In the genomic region with DNA sequence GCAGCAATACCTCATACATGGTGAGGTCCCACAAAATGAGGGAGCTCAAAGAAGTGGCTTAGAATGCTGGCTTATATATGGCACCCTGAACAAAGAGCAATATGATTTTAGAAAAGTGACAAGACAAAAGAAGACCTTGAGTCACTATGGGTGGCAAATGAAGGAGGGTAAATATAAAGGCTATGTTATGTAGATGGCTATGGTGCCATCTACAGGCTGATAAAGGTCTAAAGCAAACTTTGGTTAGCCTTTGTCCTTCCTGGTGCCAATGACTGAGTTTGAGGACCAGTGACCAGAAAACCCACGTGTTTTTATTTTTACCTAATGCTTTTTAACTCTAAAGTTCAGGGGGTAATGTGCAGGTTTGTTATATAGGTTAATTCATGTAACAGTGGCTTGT, we compare ENCODE assay signal across 8 cellular contexts.
DNase-seq lines count a peak whose midpoint lies in the region; ATAC-seq and TF ChIP-seq lines count a peak whose summit lies in the region.

No MANE protein-coding gene starts in this region.

- H3K4me2 ChIP-seq in smooth muscle cell, result no peak overlapping the region

- DNase-seq in BJ (ENCODE audit: low read depth) (no peak), NCI-H526 treated with DMSO at 0.1 percent for 48 hours (lab: John Stamatoyannopoulos, UW) (peak; percentile 5), dedifferentiated amniotic fluid mesenchymal stem cell (ENCODE audit: extremely low spot score) (peak; percentile 23), smooth muscle cell (lab: John Stamatoyannopoulos, UW; ENCODE audit: unreplicated experiment) (no peak)

- H3K9ac ChIP-seq in smooth muscle cell (ENCODE audit: low read depth), result no peak overlapping the region

- H3K9me3 ChIP-seq in smooth muscle cell (replicated peaks; ENCODE audit: low read depth), result no peaks in the 10 kb centered on the region

- no peaks in the 10 kb centered on the region for H3K4me1 ChIP-seq in smooth muscle cell (ENCODE audit: low read depth)

- H4K20me1 ChIP-seq in smooth muscle cell (ENCODE audit: low read depth), result no peaks in the 10 kb centered on the region

- H3K4me3 ChIP-seq in BJ (ENCODE audit: low read depth, low read length), result no peak overlapping the region
- H3K4me3 ChIP-seq in smooth muscle cell, result no peak overlapping the region

- WGBS in smooth muscle cell (ENCODE audit: low lambda C conversion rate), result 11% methylated on average over 1 of the region's 1 CpG

- CTCF ChIA-PET in BJ (lab: Yijun Ruan, JAX), result interaction anchor here (0.7 to 3.9 kb wide), 8 partner anchors 9 to 68 kb away, joined by 3 to 25 read pairs (median 4); no protein-coding TSS in a partner anchor

- H3K79me2 ChIP-seq in smooth muscle cell (ENCODE audit: low read depth), result no peaks in the 10 kb centered on the region

- peak; percentile 68 for ATAC-seq in GM18861 (IDR thresholded peaks at IDR 0.05; ENCODE audit: unreplicated experiment)
- ATAC-seq in GM19023 (IDR thresholded peaks at IDR 0.05; ENCODE audit: unreplicated experiment), result no peak
- ATAC-seq in HG02571 (IDR thresholded peaks at IDR 0.05; ENCODE audit: unreplicated experiment), result no peak
- no peak for ATAC-seq in GM19455 (IDR thresholded peaks at IDR 0.05; ENCODE audit: unreplicated experiment)

- TF ChIP-seq CTCF in BJ (IDR thresholded peaks at IDR 0.05; ENCODE audit: insufficient read depth, low read depth, low read length) (peak; percentile 50), smooth muscle cell (IDR thresholded peaks at IDR 0.05; ENCODE audit: borderline replicate concordance, insufficient read depth, poor library complexity, severe bottlenecking) (peak; percentile 45)

- POLR2A ChIA-PET in BJ (lab: Charles Lee), result no interaction called here

- H3K36me3 ChIP-seq in BJ (ENCODE audit: control insufficient read depth, insufficient read depth, low read length), result no peaks in the 10 kb centered on the region
- no peaks in the 10 kb centered on the region for H3K36me3 ChIP-seq in smooth muscle cell (ENCODE audit: low read depth)

- H3K27ac ChIP-seq in smooth muscle cell (ENCODE audit: low read depth), result no peak overlapping the region

- no peaks in the 10 kb centered on the region for H3F3A ChIP-seq in smooth muscle cell (ENCODE audit: low read depth)

- H3K27me3 ChIP-seq in BJ (ENCODE audit: control insufficient read depth, insufficient read depth, low read length), result peaks cover 2% of the 10 kb centered on the region; the same call in 1 of the 2 replicates
- no peaks in the 10 kb centered on the region for H3K27me3 ChIP-seq in smooth muscle cell (ENCODE audit: low read depth)

- no peak overlapping the region for H2AFZ ChIP-seq in smooth muscle cell (ENCODE audit: low read depth)

Comparison
In these comparisons a context has a peak if more than half of its experiments do, and no peak if none do; other contexts are left out.
1. DNase-seq: peak in NCI-H526 treated with DMSO at 0.1 percent for 48 hours (single experiment) and dedifferentiated amniotic fluid mesenchymal stem cell (single experiment); none in BJ (single experiment) and smooth muscle cell (single experiment).